Comparison of ENCODE assay signal across 1 cellular context in the genomic region with DNA sequence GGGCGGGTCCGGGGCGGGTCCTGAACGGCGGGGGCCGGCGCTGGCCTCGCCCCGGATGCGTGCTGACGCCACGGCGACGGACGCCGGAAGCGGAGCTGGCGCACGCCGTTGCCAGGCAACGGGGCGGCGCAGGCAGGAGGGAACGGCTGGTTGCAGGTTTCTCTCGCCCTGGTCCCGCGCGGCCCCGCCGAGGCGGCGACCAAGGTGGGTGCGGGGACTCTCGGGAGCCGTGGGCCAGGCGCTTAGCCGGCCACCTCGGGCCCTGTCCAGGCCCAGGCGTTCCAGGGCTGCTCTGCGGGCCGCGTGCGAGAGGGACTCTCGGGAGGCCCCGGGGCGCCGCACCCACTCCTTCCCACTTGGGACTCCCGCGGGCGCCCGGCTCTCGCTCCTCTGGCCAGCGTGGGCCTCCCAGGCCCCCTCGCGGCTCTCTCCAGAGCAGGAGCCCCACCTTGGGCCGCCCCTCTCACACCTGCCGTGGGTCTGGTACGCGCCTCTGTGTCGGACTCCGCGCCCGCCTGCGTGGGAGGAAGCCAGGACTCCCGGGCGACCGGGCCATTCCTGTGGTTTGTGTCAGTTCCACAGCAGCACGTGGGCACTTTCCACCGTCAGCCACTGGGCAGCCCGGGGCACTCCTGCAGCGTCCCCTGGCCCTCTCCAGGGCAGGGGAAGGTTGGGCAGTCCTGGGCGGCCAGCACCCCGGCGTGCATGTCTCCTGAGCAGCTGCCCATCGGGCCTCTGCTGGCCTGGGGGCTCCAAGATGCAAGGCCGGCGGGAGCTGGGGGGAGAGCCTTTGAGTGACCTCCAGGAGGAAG.
TF ChIP-seq lines count a peak whose summit lies in the region.

A gene (plus strand): TSS at position 114 of the 812 bp plus-strand sequence. CDS start 644 bp downstream, at position 758.

TF ChIP-seq in H1, 55 proteins besides CTCF, POLR2A, EP300 and RAD21:
- TF ChIP-seq GABPA (IDR thresholded peaks at IDR 0.05; ENCODE audit: borderline replicate concordance, insufficient read depth, low read length) = peak; percentile 76
- TF ChIP-seq RBBP5 (IDR thresholded peaks at IDR 0.05; ENCODE audit: borderline replicate concordance, low read depth, low read length) = no peak
- TF ChIP-seq KDM5A (IDR thresholded peaks at IDR 0.05; ENCODE audit: low read length) = no peak
- TF ChIP-seq SIN3A (conservative IDR thresholded peaks at IDR 0.05 in 1 of 2, IDR thresholded peaks at IDR 0.05 in 1 of 2; ENCODE audit: low read depth in 1 of 2, low read length in 2 of 2) = peak; percentile 77 to 93; a peak in 3 of 4 replicates
- peak; percentile 80 for TF ChIP-seq CREB1 (IDR thresholded peaks at IDR 0.05)
- TF ChIP-seq KDM4A (IDR thresholded peaks at IDR 0.05; ENCODE audit: low read depth, low read length, severe bottlenecking) = peak; percentile 58
- no peak for TF ChIP-seq HDAC6 (IDR thresholded peaks at IDR 0.05; ENCODE audit: low read depth, low read length)
- TF ChIP-seq SP1 (IDR thresholded peaks at IDR 0.05; ENCODE audit: low read depth, low read length) = 0 out of 2 replicates have a peak, but pooled peaks have one; percentile 7
- TF ChIP-seq EGR1 (IDR thresholded peaks at IDR 0.05; ENCODE audit: borderline replicate concordance, low read depth, low read length) = no peak
